Comparison of ENCODE assay signal across 19 cellular contexts in the genomic region with DNA sequence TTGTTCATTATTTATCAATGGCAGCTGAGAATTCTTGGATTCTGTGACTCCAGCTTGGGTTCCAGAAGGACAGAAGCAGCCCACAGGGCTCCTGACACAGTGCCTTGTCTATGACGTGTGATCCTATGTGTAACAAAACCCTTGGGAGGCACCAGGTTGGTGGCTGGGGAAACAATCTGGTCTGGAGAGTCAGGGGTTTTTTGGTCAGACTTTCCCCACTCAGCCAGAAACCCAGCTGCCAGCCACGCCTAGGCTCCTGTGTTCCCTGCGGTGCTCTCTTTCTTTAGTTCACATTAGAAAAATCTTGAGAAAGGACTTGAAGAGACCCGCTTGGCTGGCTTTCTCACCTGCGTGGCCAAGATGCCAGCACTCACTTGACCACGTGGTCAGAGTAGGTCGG. TPM values are rescaled to one million over a fixed set of nuclear protein-coding genes. Genes with fewer than 3 reads are reported as not detected.
DNase-seq lines count a peak whose midpoint lies in the region; ATAC-seq, FAIRE-seq and TF ChIP-seq lines count a peak whose summit lies in the region.
"Had no signal": no experiment of that assay in that cellular context is flagged by ENCODE, and none has a peak within 500 bp of the region (broad histone marks: within the 10 kb centered on the region; RNA-seq: fewer than 3 reads in every experiment).

No MANE protein-coding gene starts in this region.

- H3K79me2 ChIP-seq in H1 (ENCODE audit: control insufficient read depth in 1 of 2, insufficient read depth in 2 of 2, low read length in 2 of 2) (no peaks in the 10 kb centered on the region), mesendoderm (ENCODE audit: control insufficient read depth, insufficient read depth, low read length) (no peaks in the 10 kb centered on the region)

- no peak overlapping the region for H2AFZ ChIP-seq in H1 (ENCODE audit: low read length)
- H2AFZ ChIP-seq: PC-9 had no signal

- H3K14ac ChIP-seq in H1 (ENCODE audit: insufficient read length) = no peak overlapping the region

- peak overlapping the region; percentile 21; the same call in 1 of the 2 replicates for H4K8ac ChIP-seq in H1 (ENCODE audit: extremely low read depth, insufficient read depth, low read length)
- no peak overlapping the region for H4K8ac ChIP-seq in mesendoderm (ENCODE audit: low read depth, low read length)

- H2BK15ac ChIP-seq in H1 (ENCODE audit: low read length) (no peak overlapping the region), mesendoderm (replicated peaks; ENCODE audit: low read depth) (no peak overlapping the region)

- DNase-seq in DMS79 (lab: John Stamatoyannopoulos, UW) (peak; percentile 76), H1 (ENCODE audit: low read depth in 1 of 2, low spot score in 2 of 2) (no peak), suprapubic skin (ENCODE audit: low spot score in 2 of 2) (no peak), 8988T (no peak), NCI-H1105 treated with DMSO at 0.1 percent for 48 hours (lab: John Stamatoyannopoulos, UW) (no peak), mesendoderm (no peak)
- DNase-seq: Calu3, KBM-7, NCI-H2029, NCI-H2227 treated with DMSO at 0.1 percent for 48 hours, NCI-H526 treated with DMSO at 0.1 percent for 48 hours, PC-9, SJCRH30 had no signal

- H3K9ac ChIP-seq in H1 (replicated peaks in 1 of 4; ENCODE audit: extremely low read depth in 1 of 4, low read depth in 3 of 4, low read length in 3 of 4) = no peak overlapping the region
- no peak overlapping the region for H3K9ac ChIP-seq in mesendoderm (ENCODE audit: low read length)

- H3K79me1 ChIP-seq in H1 (ENCODE audit: low read depth, low read length) (no peaks in the 10 kb centered on the region; the same call in 1 of the 2 replicates), mesendoderm (ENCODE audit: low read length) (no peaks in the 10 kb centered on the region)

- H4K5ac ChIP-seq in H1 (ENCODE audit: insufficient read length, low read depth, low read length) (no peak overlapping the region), mesendoderm (ENCODE audit: low read length) (no peak overlapping the region)

- H2AK5ac ChIP-seq in H1 (ENCODE audit: low read depth, low read length) = no peak overlapping the region
- no peak overlapping the region for H2AK5ac ChIP-seq in mesendoderm (ENCODE audit: low read length)

- H2BK5ac ChIP-seq in H1 (ENCODE audit: low read depth, low read length) (no peak overlapping the region), mesendoderm (ENCODE audit: low read length) (no peak overlapping the region)

- H3K4me1 ChIP-seq in H1 (replicated peaks in 1 of 4; ENCODE audit: control insufficient read depth in 3 of 4, insufficient read depth in 4 of 4, low read length in 3 of 4) (no peaks in the 10 kb centered on the region), suprapubic skin (peaks cover 10% of the 10 kb centered on the region), mesendoderm (ENCODE audit: control insufficient read depth, low read depth, low read length) (no peaks in the 10 kb centered on the region)
- H3K4me1 ChIP-seq: SJCRH30 had no signal

- no peak for FAIRE-seq in H1 (lab: Jason Lieb, UNC)
- FAIRE-seq: GM19239, H54 had no signal

- H2BK20ac ChIP-seq in H1 (ENCODE audit: low read length) = no peak overlapping the region

- TF ChIP-seq CTCF in H1 (IDR thresholded peaks at IDR 0.05; ENCODE audit: control extremely low read depth in 1 of 3, insufficient read depth in 1 of 3, low read depth in 1 of 3, low read length in 3 of 3) (no peak), suprapubic skin (IDR thresholded peaks at IDR 0.05) (no peak)

- H3K4me2 ChIP-seq in H1 (ENCODE audit: insufficient read depth in 1 of 2, low read depth in 2 of 2, low read length in 2 of 2) = no peak overlapping the region
- H3K4me2 ChIP-seq in mesendoderm (ENCODE audit: low read length) = no peak overlapping the region
- H3K4me2 ChIP-seq: PC-9 had no signal

- CTCF ChIA-PET in H1 (lab: Charles Lee; ENCODE audit: partially characterized antibody) = interaction anchor here (3.4 kb wide), 1 partner anchor 25 kb away, joined by 10 read pairs; no protein-coding TSS in a partner anchor

- TF ChIP-seq EP300 in H1 (IDR thresholded peaks at IDR 0.05; ENCODE audit: borderline replicate concordance in 1 of 2, low read depth in 2 of 2, low read length in 2 of 2) (no peak), suprapubic skin (IDR thresholded peaks at IDR 0.05) (no peak)

- H2BK12ac ChIP-seq in H1 (ENCODE audit: low read depth, low read length) = no peak overlapping the region

- TF ChIP-seq POLR2A in H1 (IDR thresholded peaks at IDR 0.05; ENCODE audit: control extremely low read depth in 1 of 2, low read depth in 2 of 2, low read length in 2 of 2) (no peak), suprapubic skin (IDR thresholded peaks at IDR 0.05) (no peak)

- no peak overlapping the region for H3K27ac ChIP-seq in H1 (ENCODE audit: low read depth, low read length)
- H3K27ac ChIP-seq in suprapubic skin = peak overlapping the region; percentile 80
- H3K27ac ChIP-seq in mesendoderm (ENCODE audit: low read depth, low read length) = no peak overlapping the region
- H3K27ac ChIP-seq: PC-9, SJCRH30 had no signal

- no peaks in the 10 kb centered on the region for H3K27me3 ChIP-seq in H1 (replicated peaks in 1 of 4; ENCODE audit: control insufficient read depth in 3 of 4, extremely low read depth in 1 of 4, insufficient read depth in 3 of 4, low read length in 3 of 4)
- no peaks in the 10 kb centered on the region for H3K27me3 ChIP-seq in suprapubic skin
- no peaks in the 10 kb centered on the region for H3K27me3 ChIP-seq in mesendoderm (ENCODE audit: insufficient read depth, low read length, poor library complexity)
- H3K27me3 ChIP-seq: SJCRH30 had no signal

- H3K36me3 ChIP-seq in H1 (ENCODE audit: control insufficient read depth in 2 of 4, insufficient read depth in 4 of 4, low read length in 3 of 4) (peaks cover 0 to 13% (median 3%) of the 10 kb centered on the region in 4 experiments; a peak in 5 of 8 replicates), suprapubic skin (no peaks in the 10 kb centered on the region), mesendoderm (ENCODE audit: control insufficient read depth, insufficient read depth, low read length) (no peaks in the 10 kb centered on the region)

- no peak overlapping the region for H3K4ac ChIP-seq in H1 (replicated peaks; ENCODE audit: insufficient read length, low read depth, low read length)
- no peak overlapping the region for H3K4ac ChIP-seq in mesendoderm (ENCODE audit: low read depth, low read length)

- TF ChIP-seq RAD21 in H1 (IDR thresholded peaks at IDR 0.05 in 1 of 2, conservative IDR thresholded peaks at IDR 0.05 in 1 of 2; ENCODE audit: low read depth in 2 of 2, low read length in 2 of 2) = no peak

- H3K18ac ChIP-seq in H1 (ENCODE audit: extremely low read depth, low read length) = no peak overlapping the region
- H3K18ac ChIP-seq in mesendoderm (ENCODE audit: low read length) = no peak overlapping the region

- H3K23ac ChIP-seq in H1 (ENCODE audit: insufficient read length) (no peak overlapping the region), mesendoderm (ENCODE audit: low read length) (no peak overlapping the region)

- peak; percentile 49 for ATAC-seq in GM19025 (IDR thresholded peaks at IDR 0.05; ENCODE audit: low read depth, unreplicated experiment)
- no peak for ATAC-seq in GM19328 (IDR thresholded peaks at IDR 0.05; ENCODE audit: unreplicated experiment)
- ATAC-seq: Right ventricle myocardium inferior, SK-N-SH treated with all-trans-retinoic acid at 6 μM for 48 hours had no signal

- H3K4me3 ChIP-seq in H1 (ENCODE audit: extremely low read depth in 1 of 4, insufficient read depth in 2 of 4, low read depth in 3 of 4, low read length in 4 of 4) (no peak overlapping the region), suprapubic skin (no peak overlapping the region), mesendoderm (ENCODE audit: low read length) (no peak overlapping the region)
- H3K4me3 ChIP-seq: PC-9, SJCRH30 had no signal

- H4K91ac ChIP-seq in H1 (replicated peaks; ENCODE audit: insufficient read length, low read length) = no peak overlapping the region

- no peak overlapping the region for H3K56ac ChIP-seq in H1 (replicated peaks; ENCODE audit: insufficient read length, low read depth, low read length)
- no peak overlapping the region for H3K56ac ChIP-seq in mesendoderm (ENCODE audit: low read length)

- H3K23me2 ChIP-seq in H1 (ENCODE audit: low read depth, low read length) = no peaks in the 10 kb centered on the region

- POLR2A ChIA-PET in H1 (lab: Charles Lee; ENCODE audit: partially characterized antibody) = interaction anchor here (8.1 kb wide), 1 partner anchor 15 kb away, joined by 73 read pairs; a partner anchor contains a TSS

- H2BK120ac ChIP-seq in H1 (replicated peaks; ENCODE audit: low read depth, low read length) (no peak overlapping the region), mesendoderm (ENCODE audit: low read depth, low read length) (no peak overlapping the region)

- no peaks in the 10 kb centered on the region for H4K20me1 ChIP-seq in H1 (replicated peaks in 1 of 2; ENCODE audit: control insufficient read depth in 1 of 2, insufficient read depth in 2 of 2, low read length in 2 of 2)

- 91% methylated on average over 7 of the region's 7 CpGs; no CpG with 5 or more reads in 1 of the 2 experiments for WGBS in H1 (ENCODE audit: extremely low coverage in 1 of 2, insufficient coverage in 1 of 2, insufficient read length in 1 of 2, insufficient replicate concordance in 2 of 2, low coverage in 1 of 2, low lambda C conversion rate in 2 of 2, missing lambda C conversion rate in 1 of 2), 2 experiments
- 82% methylated on average over 6 of the region's 7 CpGs for WGBS in suprapubic skin
- no CpG with 5 or more reads among the region's 7 CpGs for WGBS in mesendoderm (ENCODE audit: extremely low coverage, insufficient coverage, low lambda C conversion rate)

- H3K9me3 ChIP-seq in H1 (ENCODE audit: insufficient read depth in 2 of 2, low read depth in 1 of 2, low read length in 1 of 2) (no peaks in the 10 kb centered on the region), suprapubic skin (no peaks in the 10 kb centered on the region)
- H3K9me3 ChIP-seq: SJCRH30 had no signal

TF ChIP-seq in H1, 55 proteins besides CTCF, POLR2A, EP300 and RAD21:
- TF ChIP-seq YY1 (IDR thresholded peaks at IDR 0.05; ENCODE audit: low read depth, low read length) = 0 out of 2 replicates have a peak, but pooled peaks have one; percentile 15
- TF ChIP-seq BRCA1 (IDR thresholded peaks at IDR 0.05; ENCODE audit: low read depth, low read length) = no peak

RNA-seq across cellular contexts. Expression of a gene that starts 15.5 kb away (rescaled TPM):
- total RNA-seq in H1 (2021; fragmentation: NEBNext Ultra II Directional; extraction: Animal tissue kit (Norgen Biotek cat#: 25700)) = 6.6 and 7.9 TPM in 2 replicates
- polyA plus RNA-seq in H1 (2011; rRNA removed) = 7.3 and 9.4 TPM in 2 replicates
- 6.1 TPM for polyA plus RNA-seq in H1 (2011; cell fraction: cytosol; rRNA removed)
- 5.0 TPM for polyA plus RNA-seq in H1 (2011; cell fraction: nucleus; rRNA removed)
- polyA plus RNA-seq in H1 (2012, experiment 1 of 2) = 3.8 to 4.9 TPM (median 4.3 TPM) in 4 replicates
- polyA plus RNA-seq in H1 (2012, experiment 2 of 2) = 1.7 TPM
- 4.8 TPM for polyA plus RNA-seq in H1 (2013, experiment 1 of 2)
- polyA plus RNA-seq in H1 (2013, experiment 2 of 2) = 4.9 TPM
- 8.3 and 10.7 TPM in 2 replicates for polyA minus RNA-seq in H1 (2011; rRNA and poly(A)+ RNA removed)
- polyA minus RNA-seq in H1 (2011; cell fraction: cytosol; rRNA and poly(A)+ RNA removed) = 2.6 TPM
- polyA minus RNA-seq in H1 (2011; cell fraction: nucleus; rRNA and poly(A)+ RNA removed) = 10.1 TPM
- total RNA-seq in suprapubic skin = 1 to 10 TPM in 3 of 4 donors, under 1 TPM in 1; 0.83 to 3.7 (median 2.8) TPM
- 9.9 TPM for polyA plus RNA-seq in mesendoderm (2013, experiment 1 of 2)
- 9.9 TPM for polyA plus RNA-seq in mesendoderm (2013, experiment 2 of 2)
